In genomic region chr4:184267673-184268573, GRCh38 we compare ENCODE assay signal across 8 cellular contexts. TPM values are rescaled to one million over a fixed set of nuclear protein-coding genes. Genes with fewer than 3 reads are reported as not detected.
DNase-seq lines count a peak whose midpoint lies in the region; ATAC-seq, FAIRE-seq and TF ChIP-seq lines count a peak whose summit lies in the region.

No MANE protein-coding gene starts in this region.

- peak overlapping the region; percentile 64 for H2AFZ ChIP-seq in keratinocyte (ENCODE audit: control insufficient read depth, low read length)

- peak; percentile 43 for FAIRE-seq in keratinocyte (lab: Jason Lieb, UNC)

- POLR2A ChIA-PET in CD8-positive, alpha-beta memory T cell (lab: Charles Lee) = interaction anchor here (0.6 to 2.6 kb wide), 8 partner anchors 15 to 1158 kb away, joined by 3 to 17 read pairs (median 8); partner anchors contain the start of genes CASP3, IRF2 and PRIMPOL

- peak overlapping the region; percentile 71 for H3K4me2 ChIP-seq in keratinocyte (ENCODE audit: control insufficient read depth, extremely low read depth, insufficient read depth, low read depth, low read length)

- H3K9me3 ChIP-seq in CD8-positive, alpha-beta memory T cell (ENCODE audit: low read length) = no peaks in the 10 kb centered on the region
- no peaks in the 10 kb centered on the region for H3K9me3 ChIP-seq in keratinocyte (ENCODE audit: control insufficient read depth, low read depth, low read length)

- CTCF ChIA-PET in CD8-positive, alpha-beta memory T cell (lab: Charles Lee) = interaction anchor here (0.6 to 2.1 kb wide), 10 partner anchors 9 to 381 kb away, joined by 3 to 9 read pairs (median 4); partner anchors contain the start of genes CASP3 and PRIMPOL

- peak; percentile 70 for ATAC-seq in GM21360 (IDR thresholded peaks at IDR 0.05; ENCODE audit: unreplicated experiment)

- no peaks in the 10 kb centered on the region for H3K9me1 ChIP-seq in keratinocyte (ENCODE audit: control insufficient read depth, extremely low read depth, insufficient read depth, low read length)

- TF ChIP-seq CTCF in keratinocyte (optimal IDR thresholded peaks at IDR 0.05 in 1 of 3, IDR thresholded peaks at IDR 0.05 in 1 of 3, conservative IDR thresholded peaks at IDR 0.05 in 1 of 3; ENCODE audit: extremely low read depth in 1 of 3, insufficient read depth in 2 of 3, low read length in 3 of 3) = no peak

- peak overlapping the region; percentile 53 for H3K9ac ChIP-seq in keratinocyte (ENCODE audit: control insufficient read depth, extremely low read depth, insufficient read depth, low read length)

- H3K36me3 Mint-ChIP-seq in CD8-positive, alpha-beta memory T cell = peaks cover 0 to 8% (median 5%) of the 10 kb centered on the region in 3 donors

- H3K9me3 Mint-ChIP-seq in CD8-positive, alpha-beta memory T cell = no peaks in the 10 kb centered on the region

- no peaks in the 10 kb centered on the region for H3K79me2 ChIP-seq in keratinocyte (ENCODE audit: control insufficient read depth, insufficient read depth, low read length)

- peak overlapping the region; percentile 80 for H3K27ac ChIP-seq in CD8-positive, alpha-beta memory T cell (ENCODE audit: low read depth, low read length)
- peak overlapping the region; percentile 53 for H3K27ac ChIP-seq in keratinocyte (ENCODE audit: control insufficient read depth, insufficient read depth, low read length)

- H3K4me1 ChIP-seq in CD8-positive, alpha-beta memory T cell (ENCODE audit: insufficient read depth, low read length) = peaks cover 20% of the 10 kb centered on the region
- peaks cover 9% of the 10 kb centered on the region for H3K4me1 ChIP-seq in keratinocyte (ENCODE audit: control insufficient read depth, extremely low read depth, insufficient read depth, low read length)

- H3K36me3 ChIP-seq in CD8-positive, alpha-beta memory T cell (ENCODE audit: insufficient read depth, low read length) = no peaks in the 10 kb centered on the region
- H3K36me3 ChIP-seq in keratinocyte (ENCODE audit: control insufficient read depth in 2 of 2, extremely low read depth in 1 of 2, insufficient read depth in 2 of 2, low read length in 2 of 2) = no peaks in the 10 kb centered on the region

- dilution Hi-C loops in keratinocyte (cut with MboI; ENCODE audit: extremely low pct_ligation_motif_present, low sequenced_read_pairs) = no loop called here

- H3K27me3 ChIP-seq in CD8-positive, alpha-beta memory T cell (ENCODE audit: insufficient read depth, low read length, poor library complexity, severe bottlenecking) = no peaks in the 10 kb centered on the region
- H3K27me3 ChIP-seq in keratinocyte (ENCODE audit: control insufficient read depth, extremely low read depth, insufficient read depth, low read length) = no peaks in the 10 kb centered on the region

- H3K4me1 Mint-ChIP-seq in CD8-positive, alpha-beta memory T cell = peaks cover 27 to 42% (median 38%) of the 10 kb centered on the region in 3 donors

- H3K27ac Mint-ChIP-seq in CD8-positive, alpha-beta memory T cell = peak overlapping the region; percentile 84 to 100 (median 98)

- peak overlapping the region; percentile 53 for H3K4me3 ChIP-seq in CD8-positive, alpha-beta memory T cell (ENCODE audit: low read length)
- H3K4me3 ChIP-seq in keratinocyte (ENCODE audit: control insufficient read depth in 2 of 3, extremely low read depth in 1 of 3, insufficient read depth in 2 of 3, low read depth in 1 of 3, low read length in 3 of 3) = peak overlapping the region; percentile 26 to 65 (median 28)

- peak; percentile 33 to 79 (median 67) for DNase-seq in CD8-positive, alpha-beta memory T cell
- DNase-seq in HS-27A (ENCODE audit: low read depth) = peak; percentile 17
- peak; percentile 64 to 82 for DNase-seq in SW 1271 (lab: John Stamatoyannopoulos, UW)
- peak; percentile 48 for DNase-seq in amniotic stem cell (lab: John Stamatoyannopoulos, UW)
- peak; percentile 81 for DNase-seq in keratinocyte (ENCODE audit: low read depth, low spot score)
- peak; percentile 56 to 77 (median 72) for DNase-seq in stimulated activated CD4-positive, alpha-beta T cell treated with anti-CD3 and anti-CD28 coated beads, TNF-alpha, amount 100 ng/mL, for 48 hours (ENCODE audit: low read depth in 3 of 3)
- no peak for DNase-seq in NCI-H345 (lab: John Stamatoyannopoulos, UW)

- H4K20me1 ChIP-seq in keratinocyte (ENCODE audit: control insufficient read depth, extremely low read depth, insufficient read depth, low read length) = no peaks in the 10 kb centered on the region

- peak overlapping the region; percentile 84 to 96 (median 94) for H3K4me3 Mint-ChIP-seq in CD8-positive, alpha-beta memory T cell

- no peaks in the 10 kb centered on the region for H3K27me3 Mint-ChIP-seq in CD8-positive, alpha-beta memory T cell

RNA-seq across cellular contexts. Expression of gene ENPP6, which starts 50.2 kb away (rescaled TPM):
- total RNA-seq in CD8-positive, alpha-beta memory T cell = under 1 TPM; 0.04 to 0.07 TPM
- polyA plus RNA-seq in CD8-positive, alpha-beta memory T cell = not detected
- polyA plus RNA-seq in keratinocyte = not detected in 3 replicates
- not detected for polyA plus RNA-seq in keratinocyte (2011; ENCODE audit: low read depth)
- polyA plus RNA-seq in keratinocyte (2011; cell fraction: cytosol; rRNA removed) = not detected in 2 replicates
- polyA plus RNA-seq in keratinocyte (2011; cell fraction: nucleus; rRNA removed) = not detected in 2 replicates
- polyA plus RNA-seq in keratinocyte (2012; ENCODE audit: low replicate concordance) = not detected in 2 replicates
- polyA minus RNA-seq in keratinocyte = not detected in 3 replicates
- polyA minus RNA-seq in keratinocyte (2011; cell fraction: cytosol; rRNA and poly(A)+ RNA removed) = not detected
- not detected in 2 replicates for polyA minus RNA-seq in keratinocyte (2011; cell fraction: nucleus; rRNA and poly(A)+ RNA removed)
